Comparison of ENCODE assay signal across 15 cellular contexts in the genomic region with DNA sequence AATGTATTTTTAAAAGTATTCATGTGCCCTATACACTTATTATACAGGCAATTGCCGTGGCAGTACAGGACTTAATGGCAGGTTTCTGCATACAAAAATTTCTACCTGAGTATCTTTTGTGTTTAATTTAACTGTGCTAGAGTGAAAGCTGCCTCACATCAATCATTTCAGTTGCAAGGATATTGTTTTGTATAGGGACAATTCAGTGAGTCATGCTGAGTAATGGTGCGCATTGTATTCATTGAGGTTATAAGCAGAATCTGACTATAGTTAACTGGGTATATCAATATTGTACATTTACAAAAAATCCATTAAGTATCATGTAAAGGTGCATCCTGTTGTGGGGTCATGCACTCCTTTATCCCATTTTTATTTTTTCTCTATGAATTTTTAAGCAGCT.
A peak's percentile ranks its signal among the peaks of the same experiment; 100 is the strongest.
DNase-seq lines count a peak whose midpoint lies in the region; ATAC-seq, FAIRE-seq and TF ChIP-seq lines count a peak whose summit lies in the region.
"Had no signal": no experiment of that assay in that cellular context is flagged by ENCODE, and none has a peak within 500 bp of the region (broad histone marks: within the 10 kb centered on the region; RNA-seq: fewer than 3 reads in every experiment).

No MANE protein-coding gene starts in this region.

- no peak for ATAC-seq in PC-3
- ATAC-seq: CD8-positive, alpha-beta T cell; GM12878; GM23338 had no signal

- H3K27me3 ChIP-seq in PC-3 (ENCODE audit: low read length) (peaks cover 32% of the 10 kb centered on the region), endothelial cell of umbilical vein (ENCODE audit: control insufficient read depth in 2 of 2, insufficient read depth in 2 of 2, low read length in 2 of 2) (no peaks in the 10 kb centered on the region), vagina (no peaks in the 10 kb centered on the region), PC-9 (ENCODE audit: insufficient read depth, low read depth) (no peaks in the 10 kb centered on the region)

- no peaks in the 10 kb centered on the region for H3K4me1 ChIP-seq in PC-3 (ENCODE audit: insufficient read depth, low read length)
- H3K4me1 ChIP-seq in endothelial cell of umbilical vein (ENCODE audit: control insufficient read depth, extremely low read depth, insufficient read depth, low read length), result no peaks in the 10 kb centered on the region
- H3K4me1 ChIP-seq in vagina, result no peaks in the 10 kb centered on the region
- no peaks in the 10 kb centered on the region for H3K4me1 ChIP-seq in PC-9 (replicated peaks; ENCODE audit: insufficient read depth)

- H3K4me3 ChIP-seq in PC-3 (ENCODE audit: low read length), result no peak overlapping the region
- H3K4me3 ChIP-seq in endothelial cell of umbilical vein (replicated peaks in 1 of 3; ENCODE audit: insufficient read depth in 1 of 3, low read depth in 1 of 3, low read length in 3 of 3), result no peak overlapping the region
- no peak overlapping the region for H3K4me3 ChIP-seq in vagina
- no peak overlapping the region for H3K4me3 ChIP-seq in PC-9
- H3K4me3 ChIP-seq: GM12878, GM23338 had no signal

- no TSS peak for BruUV-seq in PC-3 (replicated peaks; lab: Mats Ljungman, UMichigan)
- no TSS peak for BruUV-seq in endothelial cell of umbilical vein (replicated peaks; lab: Mats Ljungman, UMichigan)
- no TSS peak for BruUV-seq in PC-9 (replicated peaks; lab: Mats Ljungman, UMichigan)

- no peaks in the 10 kb centered on the region for H3K9me2 ChIP-seq in PC-3 (replicated peaks; ENCODE audit: low read length)
- H3K9me2 ChIP-seq in PC-9 (ENCODE audit: insufficient read depth), result no peaks in the 10 kb centered on the region

- H3K9me1 ChIP-seq in endothelial cell of umbilical vein (replicated peaks; ENCODE audit: control insufficient read depth, extremely low read depth, insufficient read depth, low read length), result no peaks in the 10 kb centered on the region

- TF ChIP-seq POLR2A in endothelial cell of umbilical vein (IDR thresholded peaks at IDR 0.05; ENCODE audit: low read depth, low read length) (no peak), vagina (IDR thresholded peaks at IDR 0.05) (no peak)

- no peak overlapping the region for H3K27ac ChIP-seq in PC-3 (ENCODE audit: low read length)
- no peak overlapping the region for H3K27ac ChIP-seq in endothelial cell of umbilical vein (ENCODE audit: insufficient read depth, low read depth, low read length)
- H3K27ac ChIP-seq in vagina, result no peak overlapping the region
- H3K27ac ChIP-seq in PC-9, result no peak overlapping the region
- H3K27ac ChIP-seq: 22Rv1 had no signal

- H3K9me3 ChIP-seq in PC-3 (ENCODE audit: low read length) (no peaks in the 10 kb centered on the region), endothelial cell of umbilical vein (replicated peaks; ENCODE audit: control insufficient read depth, insufficient read depth, low read length) (no peaks in the 10 kb centered on the region), vagina (no peaks in the 10 kb centered on the region), PC-9 (ENCODE audit: insufficient read depth, low read depth) (no peaks in the 10 kb centered on the region)

- no peak overlapping the region for H3K9ac ChIP-seq in PC-3 (ENCODE audit: low read length)
- H3K9ac ChIP-seq in endothelial cell of umbilical vein (replicated peaks; ENCODE audit: extremely low read depth, insufficient read depth, low read length), result no peak overlapping the region

- dilution Hi-C loops in endothelial cell of umbilical vein (cut with MboI; ENCODE audit: extremely low pct_ligation_motif_present, low sequenced_read_pairs), result no loop called here

- TF ChIP-seq CTCF in PC-3 (conservative IDR thresholded peaks at IDR 0.05; ENCODE audit: low read depth, low read length) (no peak), endothelial cell of umbilical vein (IDR thresholded peaks at IDR 0.05; ENCODE audit: extremely low read depth in 1 of 2, insufficient read depth in 1 of 2, low read depth in 1 of 2, low read length in 2 of 2) (no peak), vagina (IDR thresholded peaks at IDR 0.05) (no peak), PC-9 (conservative IDR thresholded peaks at IDR 0.05) (no peak)

- POLR2A ChIA-PET in PC-3 (lab: Charles Lee; ENCODE audit: unreplicated experiment) (no interaction called here), endothelial cell of umbilical vein (lab: Charles Lee) (no interaction called here), PC-9 (lab: Charles Lee; ENCODE audit: unreplicated experiment) (no interaction called here)

- DNase-seq in DMS53 (lab: John Stamatoyannopoulos, UW), result peak; percentile 25
- DNase-seq in DMS53 treated with DMSO at 0.1 percent for 48 hours (lab: John Stamatoyannopoulos, UW; ENCODE audit: unreplicated experiment), result no peak
- DNase-seq in PC-3, result peak; percentile 54
- DNase-seq in endothelial cell of umbilical vein (ENCODE audit: low read depth, low spot score), result peak; percentile 11
- no peak for DNase-seq in vagina (ENCODE audit: extremely low spot score in 2 of 2)
- no peak for DNase-seq in PC-9
- DNase-seq in RCC 7860 (ENCODE audit: low spot score), result no peak
- DNase-seq: CD8-positive, alpha-beta T cell; COR-L47; H7 had no signal

- CTCF ChIA-PET in PC-3 (lab: Charles Lee) (no interaction called here), endothelial cell of umbilical vein (lab: Charles Lee) (no interaction called here), PC-9 (lab: Charles Lee) (no interaction called here)

- H2AFZ ChIP-seq in PC-3 (ENCODE audit: low read length) (no peak overlapping the region), endothelial cell of umbilical vein (ENCODE audit: low read depth, low read length) (no peak overlapping the region), PC-9 (no peak overlapping the region)
- H2AFZ ChIP-seq: GM23338 had no signal

- H3K79me2 ChIP-seq in PC-3 (ENCODE audit: low read length) (no peaks in the 10 kb centered on the region), endothelial cell of umbilical vein (ENCODE audit: control insufficient read depth, insufficient read depth, low read length) (no peaks in the 10 kb centered on the region), PC-9 (ENCODE audit: low read depth) (no peaks in the 10 kb centered on the region)

- intact Hi-C loops in PC-3 (cut with micrococcal nuclease) (no loop called here), endothelial cell of umbilical vein (cut with micrococcal nuclease) (no loop called here), vagina (cut with DNase I) (no loop called here), PC-9 (cut with micrococcal nuclease; ENCODE audit: unreplicated experiment) (no loop called here)

- no peaks in the 10 kb centered on the region for H4K20me1 ChIP-seq in PC-3 (ENCODE audit: low read length)
- H4K20me1 ChIP-seq in endothelial cell of umbilical vein (replicated peaks; ENCODE audit: control insufficient read depth, extremely low read depth, insufficient read depth, low read length), result no peaks in the 10 kb centered on the region
- no peaks in the 10 kb centered on the region for H4K20me1 ChIP-seq in PC-9 (ENCODE audit: insufficient read depth)

- H3K4me2 ChIP-seq in PC-3 (ENCODE audit: low read length) (no peak overlapping the region), endothelial cell of umbilical vein (ENCODE audit: insufficient read depth, low read length) (no peak overlapping the region), PC-9 (no peak overlapping the region)
- H3K4me2 ChIP-seq: GM23338 had no signal

- H3F3A ChIP-seq in PC-3 (ENCODE audit: low read length, unreplicated experiment) (no peaks in the 10 kb centered on the region), PC-9 (ENCODE audit: insufficient read depth, low read depth) (no peaks in the 10 kb centered on the region)

- no peak for FAIRE-seq in endothelial cell of umbilical vein (lab: Jason Lieb, UNC)
- FAIRE-seq in RCC 7860 (lab: Jason Lieb, UNC), result no peak
- FAIRE-seq: D721Med, GM12878, GM18507 had no signal

- H3K36me3 ChIP-seq in PC-3 (ENCODE audit: low read depth, low read length) (no peaks in the 10 kb centered on the region), endothelial cell of umbilical vein (ENCODE audit: control insufficient read depth in 2 of 2, extremely low read depth in 1 of 2, insufficient read depth in 2 of 2, low read length in 2 of 2) (no peaks in the 10 kb centered on the region), vagina (no peaks in the 10 kb centered on the region), PC-9 (ENCODE audit: low read depth) (no peaks in the 10 kb centered on the region)

TF ChIP-seq in endothelial cell of umbilical vein, 7 proteins besides CTCF, POLR2A, EP300 and RAD21:
- TF ChIP-seq, protein P1, sequence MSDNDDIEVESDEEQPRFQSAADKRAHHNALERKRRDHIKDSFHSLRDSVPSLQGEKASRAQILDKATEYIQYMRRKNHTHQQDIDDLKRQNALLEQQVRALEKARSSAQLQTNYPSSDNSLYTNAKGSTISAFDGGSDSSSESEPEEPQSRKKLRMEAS (IDR thresholded peaks at IDR 0.05; ENCODE audit: insufficient read depth, insufficient read length), result no peak
- TF ChIP-seq GATA2 (IDR thresholded peaks at IDR 0.05; ENCODE audit: insufficient read depth, insufficient read length, low read depth, low read length), result no peak
- no peak for TF ChIP-seq EZH2 (IDR thresholded peaks at IDR 0.05; ENCODE audit: borderline replicate concordance, low read depth, low read length, severe bottlenecking)
- TF ChIP-seq JUN (IDR thresholded peaks at IDR 0.05; ENCODE audit: borderline replicate concordance, insufficient read depth, insufficient read length, low read depth), result peak; percentile 61
- no peak for TF ChIP-seq FOS (IDR thresholded peaks at IDR 0.05; ENCODE audit: borderline replicate concordance, insufficient read depth, low read length)
- TF ChIP-seq POLR2AphosphoS5 (IDR thresholded peaks at IDR 0.05; ENCODE audit: insufficient read depth, low read depth, low read length), result no peak
- no peak for TF ChIP-seq MYC (IDR thresholded peaks at IDR 0.05; ENCODE audit: low read depth, low read length)

Comparison
In these comparisons a context has a peak if more than half of its experiments do, and no peak if none do; other contexts are left out.
1. DNase-seq: peak in DMS53 (single experiment), PC-3 (single experiment) and endothelial cell of umbilical vein (single experiment); none in DMS53 treated with DMSO at 0.1 percent for 48 hours (single experiment), vagina (0 of 2), PC-9 (0 of 2) and RCC 7860 (single experiment).